8 cellular contexts compared by ENCODE assay signal in the genomic region with DNA sequence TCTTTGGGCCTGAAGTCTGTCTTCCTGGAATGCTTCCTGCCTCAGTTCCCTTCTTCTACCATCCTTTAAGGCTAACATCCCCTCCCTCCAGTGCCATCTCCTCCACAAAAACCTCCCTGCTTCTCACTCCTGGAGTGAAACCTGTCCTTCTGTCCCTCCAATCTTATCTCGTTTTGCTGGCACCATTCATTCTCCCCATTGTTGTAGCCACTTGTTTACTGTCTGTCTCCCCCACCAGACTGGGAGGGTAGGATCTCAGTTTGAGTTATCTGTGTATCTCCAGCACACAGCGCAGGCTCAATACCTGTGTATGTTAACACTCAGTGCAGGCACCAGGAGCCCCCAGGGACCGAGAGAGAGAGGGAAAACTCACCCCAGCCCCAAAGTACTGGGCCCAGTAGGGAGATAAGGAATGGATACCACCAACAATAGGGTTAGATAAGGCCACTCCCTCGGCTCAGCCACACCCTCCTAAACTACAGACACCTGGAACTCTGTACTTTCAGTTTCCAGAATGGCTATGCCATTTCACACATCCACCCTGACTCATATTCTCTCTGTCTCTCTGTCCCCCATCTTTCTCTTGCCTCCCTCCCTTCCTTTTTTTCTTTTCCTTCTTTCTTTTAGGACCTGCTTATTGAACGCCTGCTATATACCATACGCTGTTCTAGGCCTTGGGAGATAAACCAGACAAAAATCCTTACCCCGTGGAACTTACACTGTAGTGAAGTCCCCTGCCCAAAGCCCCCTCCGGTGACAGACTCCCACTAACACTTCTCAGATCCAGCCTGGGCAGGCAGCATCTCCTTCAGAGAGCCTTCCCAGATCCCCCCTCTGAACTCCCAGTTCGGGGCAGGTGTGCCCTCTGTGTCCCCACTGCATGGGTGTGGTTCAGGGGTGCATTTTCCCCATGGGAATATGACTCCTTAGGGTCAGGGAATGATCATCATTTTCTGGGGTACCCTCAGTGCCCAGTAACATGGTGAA. TPM values are rescaled to one million over a fixed set of nuclear protein-coding genes. Genes with fewer than 3 reads are reported as not detected.
DNase-seq lines count a peak whose midpoint lies in the region; ATAC-seq and TF ChIP-seq lines count a peak whose summit lies in the region.

No MANE protein-coding gene starts in this region.

- intact Hi-C loops in activated CD4-positive, alpha-beta T cell treated with anti-CD3 and anti-CD28 coated beads, Interleukin-2, amount 10 ng/mL, durations not matched to agents 24 days and 14 days (cut with micrococcal nuclease): loop anchor here (5.0 to 10.0 kb wide), 4 partner anchors 337 to 995 kb away; a partner anchor contains a TSS
- intact Hi-C loops in activated T-helper 1 cell treated with anti-CD3 and anti-CD28 coated beads, Interleukin-12 subunit alpha, Interleukin-12 subunit beta, Interleukin-2, Interleukin-4 antibody, amounts not matched to agents 30 ng/mL and 10 ng/mL and 1 ng/mL, durations not matched to agents 14 hours and 24 hours and 36 hours (cut with micrococcal nuclease): loop anchor here (2.0 to 10.0 kb wide), 7 partner anchors 55 to 1855 kb away; a partner anchor contains a TSS

- H3K4me3 Mint-ChIP-seq in activated CD4-positive, alpha-beta T cell treated with anti-CD3 and anti-CD28 coated beads, Interleukin-2, amount 10 ng/mL, durations not matched to agents 24 days and 14 days: peak overlapping the region; percentile 93
- H3K4me3 Mint-ChIP-seq in activated T-helper 1 cell treated with anti-CD3 and anti-CD28 coated beads, Interleukin-12 subunit alpha, Interleukin-12 subunit beta, Interleukin-2, Interleukin-4 antibody, amounts not matched to agents 30 ng/mL and 10 ng/mL and 1 ng/mL, durations not matched to agents 14 hours and 24 hours and 36 hours: peak overlapping the region; percentile 62
- H3K4me3 Mint-ChIP-seq in neural crest cell: peak overlapping the region; percentile 45

- H3K27me3 Mint-ChIP-seq in activated CD4-positive, alpha-beta T cell treated with anti-CD3 and anti-CD28 coated beads, Interleukin-2, amount 10 ng/mL, durations not matched to agents 24 days and 14 days: peaks cover 3% of the 10 kb centered on the region
- H3K27me3 Mint-ChIP-seq in activated T-helper 1 cell treated with anti-CD3 and anti-CD28 coated beads, Interleukin-12 subunit alpha, Interleukin-12 subunit beta, Interleukin-2, Interleukin-4 antibody, amounts not matched to agents 30 ng/mL and 10 ng/mL and 1 ng/mL, durations not matched to agents 14 hours and 24 hours and 36 hours (ENCODE audit: insufficient read depth): peaks cover 3% of the 10 kb centered on the region
- no peaks in the 10 kb centered on the region for H3K27me3 Mint-ChIP-seq in neural crest cell (ENCODE audit: low read depth)

- peak; percentile 42 for ATAC-seq in HG03575 (IDR thresholded peaks at IDR 0.05; ENCODE audit: extremely low read depth, insufficient number of reproducible peaks, low FRiP score, unreplicated experiment)
- no peak for ATAC-seq in HG02885 (IDR thresholded peaks at IDR 0.05; ENCODE audit: poor library complexity, unreplicated experiment)
- no peak for ATAC-seq in HG03469 (IDR thresholded peaks at IDR 0.05; ENCODE audit: unreplicated experiment)

- peak; percentile 85 for DNase-seq in activated CD4-positive, alpha-beta T cell treated with anti-CD3 and anti-CD28 coated beads, Interleukin-2, amount 10 ng/mL, durations not matched to agents 24 days and 14 days
- no peak for DNase-seq in activated CD4-positive, alpha-beta T cell treated with anti-CD3 and anti-CD28 coated beads for 1 hour
- peak; percentile 40 for DNase-seq in activated T-helper 1 cell treated with anti-CD3 and anti-CD28 coated beads, Interleukin-12 subunit alpha, Interleukin-12 subunit beta, Interleukin-2, Interleukin-4 antibody, amounts not matched to agents 30 ng/mL and 10 ng/mL and 1 ng/mL, durations not matched to agents 14 hours and 24 hours and 36 hours (ENCODE audit: low spot score)
- DNase-seq in neural crest cell (ENCODE audit: low read depth, low spot score): no peak
- no peak for DNase-seq in EL

- no peak for TF ChIP-seq CTCF in neural crest cell (conservative IDR thresholded peaks at IDR 0.05)

- H3K36me3 Mint-ChIP-seq in activated CD4-positive, alpha-beta T cell treated with anti-CD3 and anti-CD28 coated beads, Interleukin-2, amount 10 ng/mL, durations not matched to agents 24 days and 14 days (ENCODE audit: low read depth): peaks cover 2% of the 10 kb centered on the region
- H3K36me3 Mint-ChIP-seq in activated T-helper 1 cell treated with anti-CD3 and anti-CD28 coated beads, Interleukin-12 subunit alpha, Interleukin-12 subunit beta, Interleukin-2, Interleukin-4 antibody, amounts not matched to agents 30 ng/mL and 10 ng/mL and 1 ng/mL, durations not matched to agents 14 hours and 24 hours and 36 hours (ENCODE audit: low read depth): peaks cover 6% of the 10 kb centered on the region
- no peaks in the 10 kb centered on the region for H3K36me3 Mint-ChIP-seq in neural crest cell (ENCODE audit: low read depth)

- H3K4me1 Mint-ChIP-seq in activated CD4-positive, alpha-beta T cell treated with anti-CD3 and anti-CD28 coated beads, Interleukin-2, amount 10 ng/mL, durations not matched to agents 24 days and 14 days: peaks cover 46% of the 10 kb centered on the region
- peaks cover 55% of the 10 kb centered on the region for H3K4me1 Mint-ChIP-seq in activated T-helper 1 cell treated with anti-CD3 and anti-CD28 coated beads, Interleukin-12 subunit alpha, Interleukin-12 subunit beta, Interleukin-2, Interleukin-4 antibody, amounts not matched to agents 30 ng/mL and 10 ng/mL and 1 ng/mL, durations not matched to agents 14 hours and 24 hours and 36 hours (ENCODE audit: low read depth)
- peaks cover 66% of the 10 kb centered on the region for H3K4me1 Mint-ChIP-seq in neural crest cell

- no peaks in the 10 kb centered on the region for H3K9me3 Mint-ChIP-seq in activated CD4-positive, alpha-beta T cell treated with anti-CD3 and anti-CD28 coated beads, Interleukin-2, amount 10 ng/mL, durations not matched to agents 24 days and 14 days
- H3K9me3 Mint-ChIP-seq in activated T-helper 1 cell treated with anti-CD3 and anti-CD28 coated beads, Interleukin-12 subunit alpha, Interleukin-12 subunit beta, Interleukin-2, Interleukin-4 antibody, amounts not matched to agents 30 ng/mL and 10 ng/mL and 1 ng/mL, durations not matched to agents 14 hours and 24 hours and 36 hours: no peaks in the 10 kb centered on the region
- no peaks in the 10 kb centered on the region for H3K9me3 Mint-ChIP-seq in neural crest cell

- H3K27ac Mint-ChIP-seq in activated CD4-positive, alpha-beta T cell treated with anti-CD3 and anti-CD28 coated beads, Interleukin-2, amount 10 ng/mL, durations not matched to agents 24 days and 14 days: peak overlapping the region; percentile 96
- peak overlapping the region; percentile 83 for H3K27ac Mint-ChIP-seq in activated T-helper 1 cell treated with anti-CD3 and anti-CD28 coated beads, Interleukin-12 subunit alpha, Interleukin-12 subunit beta, Interleukin-2, Interleukin-4 antibody, amounts not matched to agents 30 ng/mL and 10 ng/mL and 1 ng/mL, durations not matched to agents 14 hours and 24 hours and 36 hours
- peak overlapping the region; percentile 59 for H3K27ac Mint-ChIP-seq in neural crest cell (ENCODE audit: unreplicated experiment)

RNA-seq across cellular contexts. Expression of a gene that starts 3.3 kb away (rescaled TPM):
- total RNA-seq in activated CD4-positive, alpha-beta T cell treated with anti-CD3 and anti-CD28 coated beads, Interleukin-2, amount 10 ng/mL, durations not matched to agents 24 days and 14 days: 84.1 and 87.9 TPM in 2 replicates
- total RNA-seq in activated T-helper 1 cell treated with anti-CD3 and anti-CD28 coated beads, Interleukin-12 subunit alpha, Interleukin-12 subunit beta, Interleukin-2, Interleukin-4 antibody, amounts not matched to agents 30 ng/mL and 10 ng/mL and 1 ng/mL, durations not matched to agents 14 hours and 24 hours and 36 hours: 98.0 and 110 TPM in 2 replicates
- 94.3 and 99.0 TPM in 2 replicates for total RNA-seq in neural crest cell

Comparison
In these comparisons a context has a peak if more than half of its experiments do, and no peak if none do; other contexts are left out.
1. DNase-seq: peak in activated CD4-positive, alpha-beta T cell treated with anti-CD3 and anti-CD28 coated beads, Interleukin-2, amount 10 ng/mL, durations not matched to agents 24 days and 14 days (single experiment) and activated T-helper 1 cell treated with anti-CD3 and anti-CD28 coated beads, Interleukin-12 subunit alpha, Interleukin-12 subunit beta, Interleukin-2, Interleukin-4 antibody, amounts not matched to agents 30 ng/mL and 10 ng/mL and 1 ng/mL, durations not matched to agents 14 hours and 24 hours and 36 hours (single experiment); none in activated CD4-positive, alpha-beta T cell treated with anti-CD3 and anti-CD28 coated beads for 1 hour (single experiment), neural crest cell (single experiment) and EL (single experiment).
2. Peak in every context shown above with its lines, with median percentiles within 50 percentile points of each other: H3K27ac Mint-ChIP-seq and H3K4me3 Mint-ChIP-seq.